Comparison of ENCODE assay signal across 7 cellular contexts in genomic region chr5:60802216-60802615, GRCh38.
"Had no signal": no experiment of that assay in that cellular context is flagged by ENCODE, and none has a peak within 500 bp of the region (broad histone marks: within the 10 kb centered on the region; RNA-seq: fewer than 3 reads in every experiment).

No MANE protein-coding gene starts in this region.

- FAIRE-seq: G401.6, GM12878, GM12891, GM12892, GM18507 had no signal

- ATAC-seq: GM12878 had no signal

- DNase-seq: GDM1, GF-D8 had no signal

- H3K4me3 ChIP-seq: GM12878 had no signal
